Comparison of ENCODE assay signal across 21 cellular contexts in the genomic region with DNA sequence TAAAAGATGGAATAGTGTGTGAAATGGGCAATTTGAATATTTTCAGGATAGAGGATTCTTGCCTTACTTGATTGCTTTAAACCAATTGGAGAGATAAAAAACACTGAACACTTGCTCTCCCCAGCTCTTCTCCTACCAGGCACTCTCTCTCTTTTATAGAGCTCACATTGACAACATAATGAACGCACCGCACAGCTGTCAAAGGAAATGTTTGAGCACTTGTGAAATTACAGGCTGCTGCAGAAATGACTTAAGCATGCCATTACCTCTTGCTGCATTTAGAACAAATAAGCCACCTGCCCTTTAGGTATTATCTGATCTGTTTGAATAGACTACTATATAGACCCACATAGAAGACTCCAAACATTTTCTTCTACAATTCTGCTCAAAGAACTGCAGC.
DNase-seq lines count a peak whose midpoint lies in the region; ATAC-seq and TF ChIP-seq lines count a peak whose summit lies in the region.
"Had no signal": no experiment of that assay in that cellular context is flagged by ENCODE, and none has a peak within 500 bp of the region (broad histone marks: within the 10 kb centered on the region; RNA-seq: fewer than 3 reads in every experiment).

No MANE protein-coding gene starts in this region.

- no peak for TF ChIP-seq CTCF in A673 (conservative IDR thresholded peaks at IDR 0.05; ENCODE audit: low read depth, low read length)

- no peak overlapping the region for H3K27ac ChIP-seq in A673 (ENCODE audit: low read depth, low read length, poor library complexity, severe bottlenecking)
- H3K27ac ChIP-seq: Peyer's patch, thyroid gland had no signal

- no peak overlapping the region for H3K4me3 ChIP-seq in A673 (ENCODE audit: low read depth, low read length, poor library complexity, severe bottlenecking)
- H3K4me3 ChIP-seq: Peyer's patch, thyroid gland had no signal

- no peaks in the 10 kb centered on the region for H3K9me3 Mint-ChIP-seq in stimulated activated naive CD8-positive, alpha-beta T cell treated with anti-CD3 and anti-CD28 coated beads, Interleukin-15, amount 100 ng/mL, for 72 hours
- H3K9me3 Mint-ChIP-seq: activated CD4-positive, alpha-beta T cell treated with anti-CD3 and anti-CD28 coated beads, Interleukin-2, amount 10 ng/mL, durations not matched to agents 24 days and 14 days; activated T-helper 17 cell treated with anti-CD3 and anti-CD28 coated beads, Interleukin-2, amount 50 U/mL, for 72 hours; central memory CD8-positive, alpha-beta T cell had no signal

- no peaks in the 10 kb centered on the region for H3K27me3 ChIP-seq in A673 (replicated peaks; ENCODE audit: insufficient read depth, low read depth, low read length, poor library complexity)
- H3K27me3 ChIP-seq: Peyer's patch, thyroid gland had no signal

- POLR2A ChIA-PET in A673 (lab: Charles Lee; ENCODE audit: low non-redundant PET), result no interaction called here

- CTCF ChIA-PET in A673 (lab: Charles Lee), result no interaction called here

- H3K27ac Mint-ChIP-seq in stimulated activated naive CD8-positive, alpha-beta T cell treated with anti-CD3 and anti-CD28 coated beads, Interleukin-15, amount 100 ng/mL, for 72 hours, result no peak overlapping the region
- H3K27ac Mint-ChIP-seq: activated CD4-positive, alpha-beta T cell treated with anti-CD3 and anti-CD28 coated beads, Interleukin-2, amount 10 ng/mL, durations not matched to agents 24 days and 14 days; activated naive CD4-positive, alpha-beta T cell treated with anti-CD3 and anti-CD28 coated beads, Interleukin-2, amount 50 U/mL, for 72 hours; activated T-helper 17 cell treated with anti-CD3 and anti-CD28 coated beads, Interleukin-2, amount 50 U/mL, for 72 hours; B cell; T-helper 17 cell had no signal

- intact Hi-C loops in A673 (cut with micrococcal nuclease; ENCODE audit: unreplicated experiment), result no loop called here

- no peaks in the 10 kb centered on the region for H3K4me1 ChIP-seq in A673 (ENCODE audit: insufficient read depth, low read length, poor library complexity, severe bottlenecking)
- H3K4me1 ChIP-seq: Peyer's patch, thyroid gland had no signal

- no peaks in the 10 kb centered on the region for H3K4me1 Mint-ChIP-seq in stimulated activated naive CD8-positive, alpha-beta T cell treated with anti-CD3 and anti-CD28 coated beads, Interleukin-15, amount 100 ng/mL, for 72 hours
- H3K4me1 Mint-ChIP-seq: activated CD4-positive, alpha-beta T cell treated with anti-CD3 and anti-CD28 coated beads, Interleukin-2, amount 10 ng/mL, durations not matched to agents 24 days and 14 days; activated T-helper 17 cell treated with anti-CD3 and anti-CD28 coated beads, Interleukin-2, amount 50 U/mL, for 72 hours; central memory CD8-positive, alpha-beta T cell; T-helper 17 cell had no signal

- peaks cover 38% of the 10 kb centered on the region for H3K27me3 Mint-ChIP-seq in stimulated activated naive CD8-positive, alpha-beta T cell treated with anti-CD3 and anti-CD28 coated beads, Interleukin-15, amount 100 ng/mL, for 72 hours
- H3K27me3 Mint-ChIP-seq: activated CD4-positive, alpha-beta T cell treated with anti-CD3 and anti-CD28 coated beads, Interleukin-2, amount 10 ng/mL, durations not matched to agents 24 days and 14 days had no signal

- no peaks in the 10 kb centered on the region for H3K9me3 ChIP-seq in A673 (ENCODE audit: low read depth, low read length, poor library complexity, severe bottlenecking)
- H3K9me3 ChIP-seq: Peyer's patch, thyroid gland had no signal

- DNase-seq in DMS79 treated with DMSO at 0.1 percent for 48 hours (lab: John Stamatoyannopoulos, UW) (peak; percentile 33), DMS79 (lab: John Stamatoyannopoulos, UW) (no peak), NCI-H2029 (lab: John Stamatoyannopoulos, UW) (peak; percentile 34), NCI-H510A treated with DMSO at 0.1 percent for 48 hours (lab: John Stamatoyannopoulos, UW) (peak; percentile 74), A673 (ENCODE audit: low spot score) (no peak), T-helper 2 cell (no peak)
- no peak for DNase-seq in stimulated activated naive CD8-positive, alpha-beta T cell treated with anti-CD3 and anti-CD28 coated beads, Interleukin-15, amount 100 ng/mL, for 72 hours
- DNase-seq: activated CD4-positive, alpha-beta T cell treated with anti-CD3 and anti-CD28 coated beads, Interleukin-2, amount 10 ng/mL, durations not matched to agents 24 days and 14 days; Kasumi-1; occipital lobe; Peyer's patch; retina; stimulated activated CD4-positive, alpha-beta T cell treated with anti-CD3 and anti-CD28 coated beads, Interleukin-2, amount 100 ng/mL, for 48 hours; stimulated activated naive CD4-positive, alpha-beta T cell; T-helper 17 cell; thyroid gland had no signal

- ATAC-seq in stimulated activated naive CD8-positive, alpha-beta T cell treated with anti-CD3 and anti-CD28 coated beads, Interleukin-15, amount 100 ng/mL, for 72 hours, result no peak
- no peak for ATAC-seq in HG02938 (IDR thresholded peaks at IDR 0.05; ENCODE audit: unreplicated experiment)
- ATAC-seq: activated naive CD4-positive, alpha-beta T cell treated with anti-CD3 and anti-CD28 coated beads, Interleukin-2, amount 50 U/mL, for 72 hours; activated T-helper 17 cell treated with anti-CD3 and anti-CD28 coated beads, Interleukin-2, amount 50 U/mL, for 72 hours; T-helper 17 cell had no signal

- H3K36me3 ChIP-seq in A673 (ENCODE audit: insufficient read depth, low read length, poor library complexity, severe bottlenecking), result no peaks in the 10 kb centered on the region
- H3K36me3 ChIP-seq: Peyer's patch, thyroid gland had no signal

- no TSS peak for BruUV-seq in A673 (replicated peaks; lab: Mats Ljungman, UMichigan)

- no peak overlapping the region for H3K4me3 Mint-ChIP-seq in stimulated activated naive CD8-positive, alpha-beta T cell treated with anti-CD3 and anti-CD28 coated beads, Interleukin-15, amount 100 ng/mL, for 72 hours
- H3K4me3 Mint-ChIP-seq: activated CD4-positive, alpha-beta T cell treated with anti-CD3 and anti-CD28 coated beads, Interleukin-2, amount 10 ng/mL, durations not matched to agents 24 days and 14 days; activated T-helper 17 cell treated with anti-CD3 and anti-CD28 coated beads, Interleukin-2, amount 50 U/mL, for 72 hours; B cell; central memory CD8-positive, alpha-beta T cell; T-helper 17 cell had no signal

Comparison
In these comparisons a context has a peak if more than half of its experiments do, and no peak if none do; other contexts are left out.
1. DNase-seq: peak in DMS79 treated with DMSO at 0.1 percent for 48 hours (single experiment), NCI-H2029 (single experiment) and NCI-H510A treated with DMSO at 0.1 percent for 48 hours (single experiment); none in DMS79 (single experiment), stimulated activated naive CD8-positive, alpha-beta T cell treated with anti-CD3 and anti-CD28 coated beads, Interleukin-15, amount 100 ng/mL, for 72 hours (0 of 2), A673 (single experiment) and T-helper 2 cell (0 of 5).